In the genomic region with DNA sequence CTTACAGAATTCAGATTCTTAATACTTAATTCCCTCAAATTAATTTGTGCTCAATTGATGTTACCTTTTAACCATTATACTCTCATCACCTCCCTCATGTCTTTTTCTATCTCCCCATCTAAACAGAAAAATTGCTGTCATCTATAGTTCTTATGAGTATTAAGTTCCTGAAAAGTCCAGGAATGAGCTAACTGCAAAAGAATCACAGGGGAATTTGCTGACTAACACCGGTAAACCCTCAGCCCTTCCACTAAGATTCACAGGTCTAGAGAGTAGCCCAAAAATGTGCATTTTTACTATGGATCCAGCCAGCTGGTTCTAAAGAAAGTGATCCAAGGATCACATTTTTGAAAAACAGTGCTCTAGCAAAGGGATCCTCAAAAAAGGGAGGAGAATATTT, we compare ENCODE assay signal across 1 cellular context.
TF ChIP-seq lines count a peak whose summit lies in the region.

No MANE protein-coding gene starts in this region.

TF ChIP-seq in SK-N-SH, 30 proteins besides CTCF, POLR2A, EP300 and RAD21 (continued from another document):
- TF ChIP-seq, protein P1, sequence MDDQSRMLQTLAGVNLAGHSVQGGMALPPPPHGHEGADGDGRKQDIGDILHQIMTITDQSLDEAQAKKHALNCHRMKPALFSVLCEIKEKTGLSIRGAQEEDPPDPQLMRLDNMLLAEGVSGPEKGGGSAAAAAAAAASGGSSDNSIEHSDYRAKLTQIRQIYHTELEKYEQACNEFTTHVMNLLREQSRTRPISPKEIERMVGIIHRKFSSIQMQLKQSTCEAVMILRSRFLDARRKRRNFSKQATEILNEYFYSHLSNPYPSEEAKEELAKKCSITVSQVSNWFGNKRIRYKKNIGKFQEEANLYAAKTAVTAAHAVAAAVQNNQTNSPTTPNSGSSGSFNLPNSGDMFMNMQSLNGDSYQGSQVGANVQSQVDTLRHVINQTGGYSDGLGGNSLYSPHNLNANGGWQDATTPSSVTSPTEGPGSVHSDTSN (IDR thresholded peaks at IDR 0.05), result 0 out of 2 replicates have a peak, but pooled peaks have one; percentile 20
TF ChIP-seq in SK-N-SH: peak in this region for 6.
